8 cellular contexts compared by ENCODE assay signal in genomic region chr16:69338557-69339288, GRCh38. TPM values are rescaled to one million over a fixed set of nuclear protein-coding genes. Genes with fewer than 3 reads are reported as not detected.
DNase-seq lines count a peak whose midpoint lies in the region; ATAC-seq, FAIRE-seq and TF ChIP-seq lines count a peak whose summit lies in the region.

No MANE protein-coding gene starts in this region.

- H3K36me3 ChIP-seq in keratinocyte (ENCODE audit: control insufficient read depth in 2 of 2, extremely low read depth in 1 of 2, insufficient read depth in 2 of 2, low read length in 2 of 2) = peaks cover 19 to 32% of the 10 kb centered on the region in 2 experiments

- peak overlapping the region; percentile 96 for H3K4me3 Mint-ChIP-seq in activated naive CD8-positive, alpha-beta T cell treated with anti-CD3 and anti-CD28 coated beads for 36 hours

- H3K4me1 ChIP-seq in keratinocyte (ENCODE audit: control insufficient read depth, extremely low read depth, insufficient read depth, low read length) = peaks cover 21% of the 10 kb centered on the region

- H3K4me1 Mint-ChIP-seq in activated naive CD8-positive, alpha-beta T cell treated with anti-CD3 and anti-CD28 coated beads for 36 hours = peaks cover 34% of the 10 kb centered on the region

- TF ChIP-seq CTCF in HL-60 (IDR thresholded peaks at IDR 0.05; ENCODE audit: insufficient read depth, low read length) (no peak), keratinocyte (optimal IDR thresholded peaks at IDR 0.05 in 1 of 3, IDR thresholded peaks at IDR 0.05 in 1 of 3, conservative IDR thresholded peaks at IDR 0.05 in 1 of 3; ENCODE audit: extremely low read depth in 1 of 3, insufficient read depth in 2 of 3, low read length in 3 of 3) (no peak)

- dilution Hi-C loops in keratinocyte (cut with MboI; ENCODE audit: extremely low pct_ligation_motif_present, low sequenced_read_pairs) = no loop called here

- H3K9me1 ChIP-seq in keratinocyte (ENCODE audit: control insufficient read depth, extremely low read depth, insufficient read depth, low read length) = no peaks in the 10 kb centered on the region

- peaks cover 51% of the 10 kb centered on the region for H3K79me2 ChIP-seq in keratinocyte (ENCODE audit: control insufficient read depth, insufficient read depth, low read length)

- DNase-seq in HL-60 (ENCODE audit: low read depth in 1 of 2, low spot score in 1 of 2) = no peak
- DNase-seq in activated naive CD8-positive, alpha-beta T cell treated with anti-CD3 and anti-CD28 coated beads for 36 hours = no peak
- DNase-seq in keratinocyte (ENCODE audit: low read depth, low spot score) = no peak
- DNase-seq in stimulated activated naive CD8-positive, alpha-beta T cell treated with anti-CD3 and anti-CD28 coated beads, Interleukin-15, Interleukin-2, amounts not matched to agents 100 U/mL and 50 U/mL, for 24 hours = peak; percentile 65
- DNase-seq in activated CD4-positive, CD25-positive, alpha-beta regulatory T cell treated with anti-CD3 and anti-CD28 coated beads, Interleukin-2, amount 50 U/mL, for 72 hours = no peak
- DNase-seq in activated gamma-delta T cell treated with Interleukin-2 at 50 U/mL for 16 hours = no peak
- no peak for DNase-seq in activated CD4-positive, alpha-beta T cell treated with anti-CD3 and anti-CD28 coated beads for 1 hour

- H2AFZ ChIP-seq in keratinocyte (ENCODE audit: control insufficient read depth, low read length) = peak overlapping the region; percentile 84

- no peaks in the 10 kb centered on the region for H4K20me1 ChIP-seq in keratinocyte (ENCODE audit: control insufficient read depth, extremely low read depth, insufficient read depth, low read length)

- H3K9me3 Mint-ChIP-seq in activated naive CD8-positive, alpha-beta T cell treated with anti-CD3 and anti-CD28 coated beads for 36 hours = no peaks in the 10 kb centered on the region

- H3K36me3 Mint-ChIP-seq in activated naive CD8-positive, alpha-beta T cell treated with anti-CD3 and anti-CD28 coated beads for 36 hours = peaks cover 32% of the 10 kb centered on the region

- peak overlapping the region; percentile 84 for H3K27ac ChIP-seq in HL-60 (replicated peaks)
- peak overlapping the region; percentile 79 for H3K27ac ChIP-seq in keratinocyte (ENCODE audit: control insufficient read depth, insufficient read depth, low read length)

- H3K27me3 Mint-ChIP-seq in activated naive CD8-positive, alpha-beta T cell treated with anti-CD3 and anti-CD28 coated beads for 36 hours = no peaks in the 10 kb centered on the region

- H3K4me2 ChIP-seq in keratinocyte (ENCODE audit: control insufficient read depth, extremely low read depth, insufficient read depth, low read depth, low read length) = peak overlapping the region; percentile 64

- no peak for FAIRE-seq in keratinocyte (lab: Jason Lieb, UNC)

- H3K27ac Mint-ChIP-seq in activated naive CD8-positive, alpha-beta T cell treated with anti-CD3 and anti-CD28 coated beads for 36 hours = peak overlapping the region; percentile 96

- ATAC-seq in stimulated activated naive CD8-positive, alpha-beta T cell treated with anti-CD3 and anti-CD28 coated beads, Interleukin-15, Interleukin-2, amounts not matched to agents 100 U/mL and 50 U/mL, for 24 hours = no peak
- no peak for ATAC-seq in GM21528 (IDR thresholded peaks at IDR 0.05; ENCODE audit: low FRiP score, unreplicated experiment)

- H3K27me3 ChIP-seq in HL-60 (ENCODE audit: insufficient read depth, poor library complexity, severe bottlenecking) (no peaks in the 10 kb centered on the region), keratinocyte (ENCODE audit: control insufficient read depth, extremely low read depth, insufficient read depth, low read length) (no peaks in the 10 kb centered on the region)

- H3K9ac ChIP-seq in keratinocyte (ENCODE audit: control insufficient read depth, extremely low read depth, insufficient read depth, low read length) = peak overlapping the region; percentile 95

- H3K4me3 ChIP-seq in HL-60 (replicated peaks; ENCODE audit: insufficient read depth, low read length) (peak overlapping the region; percentile 80), keratinocyte (ENCODE audit: control insufficient read depth in 2 of 3, extremely low read depth in 1 of 3, insufficient read depth in 2 of 3, low read depth in 1 of 3, low read length in 3 of 3) (peak overlapping the region; percentile 62 to 99 (median 98))

- H3K9me3 ChIP-seq in keratinocyte (ENCODE audit: control insufficient read depth, low read depth, low read length) = no peaks in the 10 kb centered on the region

RNA-seq across cellular contexts. Expression of gene COG8, which starts 0.6 kb away (rescaled TPM):
- total RNA-seq in activated naive CD8-positive, alpha-beta T cell treated with anti-CD3 and anti-CD28 coated beads for 36 hours = 10 to 100 TPM; 30.2 to 31.8 TPM
- 16.0 to 22.8 TPM (median 22.8 TPM) in 3 replicates for polyA plus RNA-seq in keratinocyte
- polyA plus RNA-seq in keratinocyte (2011; ENCODE audit: low read depth) = 4.8 TPM
- 15.7 and 16.5 TPM in 2 replicates for polyA plus RNA-seq in keratinocyte (2011; cell fraction: cytosol; rRNA removed)
- polyA plus RNA-seq in keratinocyte (2011; cell fraction: nucleus; rRNA removed) = 25.1 and 29.0 TPM in 2 replicates
- 13.1 and 17.1 TPM in 2 replicates for polyA plus RNA-seq in keratinocyte (2012; ENCODE audit: low replicate concordance)
- polyA minus RNA-seq in keratinocyte = 23.3 to 36.5 TPM (median 23.9 TPM) in 3 replicates
- polyA minus RNA-seq in keratinocyte (2011; cell fraction: cytosol; rRNA and poly(A)+ RNA removed) = 27.6 TPM
- 20.5 and 21.3 TPM in 2 replicates for polyA minus RNA-seq in keratinocyte (2011; cell fraction: nucleus; rRNA and poly(A)+ RNA removed)

RNA-seq across cellular contexts. Expression of gene NIP7, which starts 0.8 kb away (rescaled TPM):
- total RNA-seq in activated naive CD8-positive, alpha-beta T cell treated with anti-CD3 and anti-CD28 coated beads for 36 hours = 10 to 100 TPM; 70.1 to 73.2 TPM
- polyA plus RNA-seq in keratinocyte = 17.2 to 31.3 TPM (median 26.9 TPM) in 3 replicates
- 24.3 TPM for polyA plus RNA-seq in keratinocyte (2011; ENCODE audit: low read depth)
- 19.2 and 24.2 TPM in 2 replicates for polyA plus RNA-seq in keratinocyte (2011; cell fraction: cytosol; rRNA removed)
- polyA plus RNA-seq in keratinocyte (2011; cell fraction: nucleus; rRNA removed) = 17.7 and 18.7 TPM in 2 replicates
- polyA plus RNA-seq in keratinocyte (2012; ENCODE audit: low replicate concordance) = 27.4 and 46.2 TPM in 2 replicates
- polyA minus RNA-seq in keratinocyte = 11.8 to 29.7 TPM (median 18.2 TPM) in 3 replicates
- polyA minus RNA-seq in keratinocyte (2011; cell fraction: cytosol; rRNA and poly(A)+ RNA removed) = 15.3 TPM
- polyA minus RNA-seq in keratinocyte (2011; cell fraction: nucleus; rRNA and poly(A)+ RNA removed) = 8.2 and 16.5 TPM in 2 replicates

RNA-seq across cellular contexts. Expression of gene PDF, which starts 8.3 kb away (rescaled TPM):
- 10 to 100 TPM; 33.0 to 36.4 TPM for total RNA-seq in activated naive CD8-positive, alpha-beta T cell treated with anti-CD3 and anti-CD28 coated beads for 36 hours
- polyA plus RNA-seq in keratinocyte = 3.0 to 8.8 TPM (median 4.1 TPM) in 3 replicates
- 3.4 TPM for polyA plus RNA-seq in keratinocyte (2011; ENCODE audit: low read depth)
- polyA plus RNA-seq in keratinocyte (2011; cell fraction: cytosol; rRNA removed) = 1.8 and 5.4 TPM in 2 replicates
- 3.9 and 4.0 TPM in 2 replicates for polyA plus RNA-seq in keratinocyte (2011; cell fraction: nucleus; rRNA removed)
- 2.4 and 8.4 TPM in 2 replicates for polyA plus RNA-seq in keratinocyte (2012; ENCODE audit: low replicate concordance)
- 0.79 to 1.5 TPM (median 1.1 TPM) in 3 replicates for polyA minus RNA-seq in keratinocyte
- polyA minus RNA-seq in keratinocyte (2011; cell fraction: cytosol; rRNA and poly(A)+ RNA removed) = 7.1 TPM
- 2.1 and 2.4 TPM in 2 replicates for polyA minus RNA-seq in keratinocyte (2011; cell fraction: nucleus; rRNA and poly(A)+ RNA removed)

RNA-seq across cellular contexts. Expression of gene TMED6, which starts 12.9 kb away (rescaled TPM):
- 1 to 10 TPM in 1 of 2 experiments, under 1 TPM in 1; 0.70 to 1.2 TPM for total RNA-seq in activated naive CD8-positive, alpha-beta T cell treated with anti-CD3 and anti-CD28 coated beads for 36 hours
- 0.09 to 0.22 TPM in 2 of 3 replicates, not detected in the other for polyA plus RNA-seq in keratinocyte
- 0.61 TPM for polyA plus RNA-seq in keratinocyte (2011; ENCODE audit: low read depth)
- polyA plus RNA-seq in keratinocyte (2011; cell fraction: cytosol; rRNA removed) = 0.11 TPM in 1 of 2 replicates, not detected in the other
- polyA plus RNA-seq in keratinocyte (2011; cell fraction: nucleus; rRNA removed) = 0.48 and 1.1 TPM in 2 replicates
- 0.59 and 0.74 TPM in 2 replicates for polyA plus RNA-seq in keratinocyte (2012; ENCODE audit: low replicate concordance)
- polyA minus RNA-seq in keratinocyte = 0.32 TPM in 1 of 3 replicates, not detected in the others
- polyA minus RNA-seq in keratinocyte (2011; cell fraction: cytosol; rRNA and poly(A)+ RNA removed) = not detected
- 0.93 TPM in 1 of 2 replicates, not detected in the other for polyA minus RNA-seq in keratinocyte (2011; cell fraction: nucleus; rRNA and poly(A)+ RNA removed)

RNA-seq across cellular contexts. Expression of gene VPS4A, which starts 27.6 kb away (rescaled TPM):
- 10 to 100 TPM; 27.0 to 28.6 TPM for total RNA-seq in activated naive CD8-positive, alpha-beta T cell treated with anti-CD3 and anti-CD28 coated beads for 36 hours
- polyA plus RNA-seq in keratinocyte = 18.2 to 25.3 TPM (median 20.2 TPM) in 3 replicates
- polyA plus RNA-seq in keratinocyte (2011; ENCODE audit: low read depth) = 11.6 TPM
- polyA plus RNA-seq in keratinocyte (2011; cell fraction: cytosol; rRNA removed) = 24.5 and 31.2 TPM in 2 replicates
- 31.2 and 39.7 TPM in 2 replicates for polyA plus RNA-seq in keratinocyte (2011; cell fraction: nucleus; rRNA removed)
- 39.5 and 44.9 TPM in 2 replicates for polyA plus RNA-seq in keratinocyte (2012; ENCODE audit: low replicate concordance)
- 26.6 to 37.6 TPM (median 27.9 TPM) in 3 replicates for polyA minus RNA-seq in keratinocyte
- 25.3 TPM for polyA minus RNA-seq in keratinocyte (2011; cell fraction: cytosol; rRNA and poly(A)+ RNA removed)
- 11.6 and 15.4 TPM in 2 replicates for polyA minus RNA-seq in keratinocyte (2011; cell fraction: nucleus; rRNA and poly(A)+ RNA removed)
